ENCODE assay signal across 7 cellular contexts in the genomic region with DNA sequence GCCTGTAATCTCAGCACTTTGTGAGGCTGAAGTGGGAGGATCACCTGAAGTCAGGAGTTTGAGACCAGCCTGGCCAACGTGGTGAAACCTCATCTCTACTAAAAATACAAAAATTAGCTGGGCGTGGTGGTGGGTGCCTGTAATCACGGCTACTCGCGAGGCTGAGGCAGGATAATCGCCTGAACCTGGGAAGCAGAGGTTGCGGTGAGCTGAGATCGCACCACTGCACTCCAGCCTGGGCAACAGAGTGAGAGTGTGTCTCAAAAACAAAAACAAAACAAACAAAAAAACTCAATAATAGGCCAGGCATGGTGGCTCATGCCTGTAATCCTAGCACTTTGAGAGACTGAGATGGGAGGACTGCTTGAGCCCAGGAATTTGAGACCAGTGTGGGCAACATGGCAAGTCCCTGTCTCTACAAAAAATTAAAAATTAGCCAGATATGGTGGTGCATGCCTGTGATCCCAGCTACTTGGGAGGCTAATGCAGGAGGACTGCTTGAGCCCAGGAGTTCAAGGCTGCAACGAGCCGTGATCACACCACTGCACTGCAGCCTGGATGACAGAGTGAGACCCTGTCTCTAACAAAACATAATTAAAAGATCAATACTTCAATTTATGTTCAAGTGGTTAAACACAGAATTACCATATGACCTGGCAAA. TPM values are rescaled to one million over a fixed set of nuclear protein-coding genes. Genes with fewer than 3 reads are reported as not detected.
DNase-seq lines count a peak whose midpoint lies in the region; ATAC-seq, FAIRE-seq and TF ChIP-seq lines count a peak whose summit lies in the region.
"Not testable (repeated sequence)": the region's sequence is repeated elsewhere in the genome, so short reads cannot be mapped to it uniquely, and the experiment has no call there.

No MANE protein-coding gene starts in this region.

- H3K27ac ChIP-seq in CD4-positive, alpha-beta T cell (ENCODE audit: low read depth, low read length); GM12878 (ENCODE audit: control insufficient read depth, insufficient read depth): not testable (repeated sequence)
- H3K27ac ChIP-seq in right atrium auricular region, result peak overlapping the region; percentile 73 to 94
- H3K27ac ChIP-seq in smooth muscle cell (ENCODE audit: low read depth), result peak overlapping the region; percentile 100

- POLR2A ChIA-PET in CD4-positive, alpha-beta T cell (lab: Charles Lee); T-cell (lab: Charles Lee): not testable (repeated sequence)
- POLR2A ChIA-PET in GM12878 (lab: Charles Lee), result interaction anchor here (1.0 to 2.0 kb wide), 2 partner anchors 14 to 19 kb away, joined by 3 to 6 read pairs; no protein-coding TSS in a partner anchor

- intact Hi-C loops in CD4-positive, alpha-beta T cell (cut with DNase I, micrococcal nuclease); GM12878 (cut with micrococcal nuclease; ENCODE audit: unreplicated experiment): not testable (repeated sequence)

- H4K20me1 ChIP-seq in GM12878 (ENCODE audit: control insufficient read depth, insufficient read depth), result not testable (repeated sequence)
- peaks cover 89% of the 10 kb centered on the region for H4K20me1 ChIP-seq in smooth muscle cell (ENCODE audit: low read depth)

- SMC1A ChIA-PET in GM12878 (lab: Charles Lee; ENCODE audit: uncharacterized antibody, unreplicated experiment), result interaction anchor here (1.1 to 1.3 kb wide), 3 partner anchors 9 to 14 kb away, joined by 3 to 4 read pairs (median 3); no protein-coding TSS in a partner anchor

- peaks cover 17% of the 10 kb centered on the region for H3F3A ChIP-seq in smooth muscle cell (ENCODE audit: low read depth)

- H3K4me3 Mint-ChIP-seq in CD4-positive, alpha-beta T cell; T-cell; neural crest cell: not testable (repeated sequence)
- peak overlapping the region in 2 of 8 donors; percentile 5 to 45 for H3K4me3 Mint-ChIP-seq in naive B cell

- TF ChIP-seq POLR2A in GM12878 (IDR thresholded peaks at IDR 0.05; ENCODE audit: low read depth, low read length), result not testable (repeated sequence)

- H3K27me3 ChIP-seq in CD4-positive, alpha-beta T cell (ENCODE audit: control insufficient read depth, insufficient read depth, low read length); GM12878 (replicated peaks in 1 of 2; ENCODE audit: control insufficient read depth in 2 of 2, insufficient read depth in 2 of 2, low read length in 1 of 2); right atrium auricular region; smooth muscle cell (ENCODE audit: low read depth): not testable (repeated sequence)

- DNase-seq in CD4-positive, alpha-beta T cell; T-cell; GM12878 (ENCODE audit: low read depth, low spot score); right atrium auricular region (ENCODE audit: low spot score); naive B cell; neural crest cell (ENCODE audit: low read depth, low spot score); smooth muscle cell (lab: John Stamatoyannopoulos, UW; ENCODE audit: unreplicated experiment): not testable (repeated sequence)

- not testable (repeated sequence) for H3K9me3 ChIP-seq in CD4-positive, alpha-beta T cell (ENCODE audit: control insufficient read depth, low read length); GM12878 (replicated peaks; ENCODE audit: control insufficient read depth, insufficient read depth, low read length); right atrium auricular region; smooth muscle cell (replicated peaks; ENCODE audit: low read depth)

- not testable (repeated sequence) for H3K4me2 ChIP-seq in GM12878 (ENCODE audit: control insufficient read depth, insufficient read depth); smooth muscle cell

- H3K9me3 Mint-ChIP-seq in CD4-positive, alpha-beta T cell; T-cell; naive B cell; neural crest cell: not testable (repeated sequence)

- RAD21 ChIA-PET in GM12878 (lab: Charles Lee; ENCODE audit: unreplicated experiment), result not testable (repeated sequence)

- H3K27ac Mint-ChIP-seq in CD4-positive, alpha-beta T cell, result peak overlapping the region; percentile 30
- H3K27ac Mint-ChIP-seq in T-cell (peak overlapping the region; percentile 6 to 79), naive B cell (peak overlapping the region; percentile 41 to 99 (median 90)), neural crest cell (ENCODE audit: unreplicated experiment) (peak overlapping the region; percentile 39)

- 79% methylated on average over 10 of the region's 10 CpGs for WGBS in GM12878 (ENCODE audit: insufficient coverage, insufficient replicate concordance, low lambda C conversion rate, missing lambda C conversion rate)
- WGBS in smooth muscle cell (ENCODE audit: low lambda C conversion rate), result 90% methylated on average over 10 of the region's 10 CpGs

- H3K9ac ChIP-seq in GM12878 (ENCODE audit: control insufficient read depth, insufficient read depth, low read length); smooth muscle cell (ENCODE audit: low read depth): not testable (repeated sequence)

- in situ Hi-C loops in GM12878 (cut with MboI), result not testable (repeated sequence)

- peaks cover 66% of the 10 kb centered on the region for H3K4me1 Mint-ChIP-seq in CD4-positive, alpha-beta T cell (ENCODE audit: low read depth)
- peaks cover 62 to 75% (median 72%) of the 10 kb centered on the region in 3 donors for H3K4me1 Mint-ChIP-seq in T-cell
- peaks cover 47 to 76% (median 70%) of the 10 kb centered on the region in 3 donors for H3K4me1 Mint-ChIP-seq in naive B cell
- H3K4me1 Mint-ChIP-seq in neural crest cell, result peaks cover 50% of the 10 kb centered on the region

- not testable (repeated sequence) for BruUV-seq in GM12878 (replicated peaks; lab: Mats Ljungman, UMichigan)

- not testable (repeated sequence) for H3K36me3 Mint-ChIP-seq in CD4-positive, alpha-beta T cell (ENCODE audit: low read depth); T-cell; naive B cell; neural crest cell (ENCODE audit: low read depth)

- not testable (repeated sequence) for H2AFZ ChIP-seq in GM12878 (ENCODE audit: control insufficient read depth, low read depth, low read length); smooth muscle cell (ENCODE audit: low read depth)

- not testable (repeated sequence) for TF ChIP-seq CTCF in CD4-positive, alpha-beta T cell (IDR thresholded peaks at IDR 0.05); GM12878 (IDR thresholded peaks at IDR 0.05 in 2 of 3, conservative IDR thresholded peaks at IDR 0.05 in 1 of 3; ENCODE audit: control insufficient read depth in 2 of 3, extremely low read depth in 1 of 3, insufficient read depth in 1 of 3, low read depth in 3 of 3, low read length in 3 of 3); right atrium auricular region (IDR thresholded peaks at IDR 0.05); neural crest cell (conservative IDR thresholded peaks at IDR 0.05); smooth muscle cell (IDR thresholded peaks at IDR 0.05; ENCODE audit: borderline replicate concordance, insufficient read depth, poor library complexity, severe bottlenecking)

- H3K4me3 ChIP-seq in GM12878, right atrium auricular region, smooth muscle cell: not testable (repeated sequence)

- not testable (repeated sequence) for TF ChIP-seq EP300 in GM12878 (IDR thresholded peaks at IDR 0.05; ENCODE audit: borderline replicate concordance in 1 of 2, control insufficient read depth in 1 of 2, low read depth in 2 of 2, low read length in 2 of 2)

- ATAC-seq in CD4-positive, alpha-beta T cell (ENCODE audit: poor library complexity); T-cell (replicated peaks in 1 of 4); GM12878; naive B cell (ENCODE audit: low read depth in 2 of 2): not testable (repeated sequence)

- FAIRE-seq in GM12878 (lab: Jason Lieb, UNC), result peak; percentile 41

- not testable (repeated sequence) for TF ChIP-seq RAD21 in GM12878 (IDR thresholded peaks at IDR 0.05; ENCODE audit: insufficient read depth, low read depth, low read length)

- H3K79me2 ChIP-seq in GM12878 (ENCODE audit: control insufficient read depth, insufficient read depth, low read length) (peaks cover 32% of the 10 kb centered on the region), smooth muscle cell (ENCODE audit: low read depth) (peaks cover 94% of the 10 kb centered on the region)

- CTCF ChIA-PET in CD4-positive, alpha-beta T cell (lab: Charles Lee); T-cell (lab: Charles Lee): not testable (repeated sequence)
- CTCF ChIA-PET in GM12878 (lab: Yijun Ruan, JAX), result interaction anchor here (1.7 kb wide), 1 partner anchor 23 kb away, joined by 4 read pairs; no protein-coding TSS in a partner anchor

- H3K4me1 ChIP-seq in GM12878 (ENCODE audit: control insufficient read depth, insufficient read depth, low read length), result peaks cover 10% of the 10 kb centered on the region; the same call in 1 of the 2 replicates
- H3K4me1 ChIP-seq in right atrium auricular region, result peaks cover 0 to 78% of the 10 kb centered on the region in 2 donors
- H3K4me1 ChIP-seq in smooth muscle cell (ENCODE audit: low read depth), result peaks cover 37% of the 10 kb centered on the region

- H3K27me3 Mint-ChIP-seq in CD4-positive, alpha-beta T cell; T-cell; naive B cell; neural crest cell (ENCODE audit: low read depth): not testable (repeated sequence)

- H3K36me3 ChIP-seq in GM12878 (ENCODE audit: control insufficient read depth in 2 of 2, insufficient read depth in 2 of 2, low read length in 1 of 2); right atrium auricular region; smooth muscle cell (ENCODE audit: low read depth): not testable (repeated sequence)

RNA-seq across cellular contexts. Expression of a gene that starts 28.2 kb away (rescaled TPM):
- 10 to 100 TPM; 39.4 to 44.0 TPM for total RNA-seq in CD4-positive, alpha-beta T cell
- total RNA-seq in T-cell, result 100 to 1,000 TPM in 4 of 5 donors, 10 to 100 TPM in 1; 85.0 to 114 (median 110) TPM
- 74.3 and 78.3 TPM in 2 replicates for total RNA-seq in GM12878 (2013; cell fraction: nucleolus; rRNA removed)
- 41.5 and 51.6 TPM in 2 replicates for total RNA-seq in GM12878 (2014; rRNA removed)
- 53.3 and 63.6 TPM in 2 replicates for total RNA-seq in GM12878 (2014; rRNA removed; fragmentation: Illumina TruSeq; extraction: Trizol)
- 102 and 105 TPM in 2 replicates for total RNA-seq in GM12878 (2021)
- polyA plus RNA-seq in GM12878 (2011; ENCODE audit: low read depth), result 21.8 TPM
- polyA plus RNA-seq in GM12878 (2011; rRNA removed), result 118 and 123 TPM in 2 replicates
- polyA plus RNA-seq in GM12878 (2011; cell fraction: cytosol; rRNA removed), result 47.2 and 49.6 TPM in 2 replicates
- polyA plus RNA-seq in GM12878 (2011; cell fraction: nucleus; rRNA removed), result 34.8 and 46.6 TPM in 2 replicates
- 25.6 and 37.4 TPM in 2 replicates for polyA plus RNA-seq in GM12878 (2012)
- 75.7 and 87.7 TPM in 2 replicates for polyA plus RNA-seq in GM12878 (2014; fragmentation: Illumina TruSeq; extraction: Trizol)
- polyA plus RNA-seq in GM12878 (2014; fragmentation: Nextera tagmentation; extraction: Ambion mirVana), result 10 to 100 TPM; 12.1 to 19.3 TPM
- 53.2 and 58.6 TPM in 2 replicates for polyA plus RNA-seq in GM12878 (2014; rRNA removed)
- 10 to 100 TPM in 1 of 2 experiments, 1 to 10 TPM in 1; 7.0 to 87.6 TPM for polyA plus RNA-seq in GM12878 (2016; fragmentation: Nextera tagmentation; extraction: Ambion mirVana)
- polyA minus RNA-seq in GM12878 (2011; rRNA and poly(A)+ RNA removed), result 47.8 and 94.9 TPM in 2 replicates
- 17.0 and 27.3 TPM in 2 replicates for polyA minus RNA-seq in GM12878 (2011; cell fraction: cytosol; rRNA and poly(A)+ RNA removed)
- 10.4 and 15.2 TPM in 2 replicates for polyA minus RNA-seq in GM12878 (2011; cell fraction: nucleus; rRNA and poly(A)+ RNA removed)
- total RNA-seq in right atrium auricular region, result 10 to 100 TPM; 39.7 to 42.6 TPM
- polyA plus RNA-seq in naive B cell (ENCODE audit: low read depth in 6 of 6), result 100 to 1,000 TPM in 2 of 6 donors, 10 to 100 TPM in 4; 68.6 to 114 (median 93.2) TPM
- total RNA-seq in neural crest cell, result 118 and 123 TPM in 2 replicates
- 57.1 and 69.3 TPM in 2 replicates for total RNA-seq in smooth muscle cell
- polyA plus RNA-seq in smooth muscle cell, result 53.7 and 62.3 TPM in 2 replicates

Comparison
In these comparisons a context has a peak if more than half of its experiments do, and no peak if none do; other contexts are left out.
1. H3K27ac Mint-ChIP-seq: peak in every context shown above with its lines; median percentile 90 in naive B cell; 42 in T-cell; 39 in neural crest cell; 30 in CD4-positive, alpha-beta T cell.